9 cellular contexts compared by ENCODE assay signal in the genomic region with DNA sequence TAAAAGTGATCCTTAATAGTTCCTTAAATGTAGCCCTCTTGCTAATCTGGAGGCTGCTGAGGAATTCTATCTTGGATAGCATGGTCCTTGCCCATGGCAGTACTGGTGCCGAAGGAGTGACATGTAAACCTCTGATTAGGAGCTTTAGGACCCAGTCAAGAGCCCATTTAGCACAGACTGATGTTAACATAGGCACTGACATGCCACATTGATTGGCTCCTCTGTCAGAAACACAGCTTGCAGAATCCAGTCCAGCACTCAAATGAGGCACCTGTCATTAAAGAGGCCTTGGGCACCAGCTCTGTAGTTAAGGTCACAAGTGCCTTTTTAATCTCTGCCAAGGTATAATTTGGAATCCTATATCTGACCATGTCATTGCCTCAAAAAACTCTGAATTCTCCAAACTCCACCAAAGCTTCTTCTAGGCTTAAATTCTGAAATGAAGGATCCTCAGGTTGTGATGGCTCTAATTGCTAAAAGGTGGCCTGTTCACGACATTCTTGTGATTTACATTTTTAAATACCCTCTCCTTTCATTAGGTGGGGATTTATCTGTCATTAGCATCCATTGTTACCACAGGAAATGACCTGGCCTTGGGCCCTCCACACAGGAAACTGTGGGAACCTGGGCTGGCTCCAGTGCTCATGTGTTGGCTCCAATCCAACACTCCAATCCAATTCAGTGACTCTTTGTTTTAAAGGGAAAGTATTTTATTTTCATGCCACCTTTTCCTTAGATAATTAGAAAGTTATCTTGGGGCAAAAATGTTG. TPM values are rescaled to one million over a fixed set of nuclear protein-coding genes. Genes with fewer than 3 reads are reported as not detected.
DNase-seq lines count a peak whose midpoint lies in the region; ATAC-seq and TF ChIP-seq lines count a peak whose summit lies in the region.
"Had no signal": no experiment of that assay in that cellular context is flagged by ENCODE, and none has a peak within 500 bp of the region (broad histone marks: within the 10 kb centered on the region; RNA-seq: fewer than 3 reads in every experiment).

No MANE protein-coding gene starts in this region.

- intact Hi-C loops in prostate gland (cut with DNase I), result no loop called here

- peak in 1 of 2 donors; percentile 9 for TF ChIP-seq RAD21 in liver (IDR thresholded peaks at IDR 0.05)

- H3K27me3 ChIP-seq in liver (ENCODE audit: control insufficient read depth in 4 of 4, insufficient read depth in 4 of 4, low read length in 3 of 4), result no peaks in the 10 kb centered on the region
- no peaks in the 10 kb centered on the region for H3K27me3 ChIP-seq in prostate gland (replicated peaks; ENCODE audit: insufficient read depth)

- H3K9me3 ChIP-seq in liver (ENCODE audit: control insufficient read depth in 4 of 4, low read length in 3 of 4) (no peaks in the 10 kb centered on the region), prostate gland (no peaks in the 10 kb centered on the region)

- TF ChIP-seq POLR2A in prostate gland (IDR thresholded peaks at IDR 0.05), result no peak

- H3K36me3 ChIP-seq in liver (ENCODE audit: control insufficient read depth in 4 of 4, insufficient read depth in 3 of 4, low read depth in 1 of 4, low read length in 3 of 4) (no peaks in the 10 kb centered on the region), prostate gland (no peaks in the 10 kb centered on the region)

- WGBS in liver, result 67% methylated on average over 2 of the region's 2 CpGs
- WGBS in prostate gland, result 51% methylated on average over 2 of the region's 2 CpGs

- no peak for ATAC-seq in GM21529 (IDR thresholded peaks at IDR 0.05; ENCODE audit: unreplicated experiment)
- ATAC-seq: activated CD8-positive, alpha-beta T cell treated with anti-CD3 and anti-CD28 coated beads, Interleukin-2, amount 10 ng/mL, durations not matched to agents 7 days and 5 days had no signal

- H3K9ac ChIP-seq in liver (ENCODE audit: low read depth in 1 of 2, low read length in 2 of 2), result no peak overlapping the region

- H3K27ac ChIP-seq in liver (ENCODE audit: low read depth in 1 of 2, low read length in 2 of 2) (no peak overlapping the region), prostate gland (no peak overlapping the region)

- H3K4me3 ChIP-seq in liver (ENCODE audit: low read depth in 1 of 3, low read length in 3 of 3), result no peak overlapping the region
- H3K4me3 ChIP-seq in prostate gland, result no peak overlapping the region

- DNase-seq in EL (peak; percentile 78), NCI-H1436 (lab: John Stamatoyannopoulos, UW) (peak; percentile 47), amniotic epithelial cell (ENCODE audit: low read depth) (peak; percentile 57), prostate gland (ENCODE audit: low spot score) (no peak), GM19238 (ENCODE audit: insufficient read length, low spot score) (no peak)
- no peak for DNase-seq in stimulated activated CD4-positive, alpha-beta T cell treated with anti-CD3 and anti-CD28 coated beads, Interleukin-4, amount 100 ng/mL, for 24 hours
- DNase-seq: activated CD8-positive, alpha-beta T cell treated with anti-CD3 and anti-CD28 coated beads, Interleukin-2, amount 10 ng/mL, durations not matched to agents 7 days and 5 days had no signal

- TF ChIP-seq CTCF in liver (IDR thresholded peaks at IDR 0.05; ENCODE audit: low read depth, low read length, missing input control), result no peak
- TF ChIP-seq CTCF in prostate gland (IDR thresholded peaks at IDR 0.05), result no peak

- H3K4me1 ChIP-seq in liver (ENCODE audit: control insufficient read depth in 4 of 4, insufficient read depth in 4 of 4, low read length in 3 of 4) (no peaks in the 10 kb centered on the region), prostate gland (replicated peaks) (no peaks in the 10 kb centered on the region)

TF ChIP-seq in liver, 16 proteins besides CTCF, POLR2A, EP300 and RAD21:
- TF ChIP-seq NR2F2 (IDR thresholded peaks at IDR 0.05) (peak; percentile 55), YY1 (IDR thresholded peaks at IDR 0.05) (no peak), GABPA (IDR thresholded peaks at IDR 0.05 in 1 of 2, conservative IDR thresholded peaks at IDR 0.05 in 1 of 2) (peak in 1 of 2 donors; percentile 55)

RNA-seq across cellular contexts. Expression of gene RNF7, which starts 57.3 kb away (rescaled TPM):
- total RNA-seq in liver (10 to 100 TPM; 11.7 to 20.7 TPM), prostate gland (10 to 100 TPM; 68.5 to 92.4 TPM)
- 10 to 100 TPM; 37.2 to 71.6 TPM for polyA plus RNA-seq in liver

Comparison
In these comparisons a context has a peak if more than half of its experiments do, and no peak if none do; other contexts are left out.
1. DNase-seq: peak in EL (single experiment), NCI-H1436 (single experiment) and amniotic epithelial cell (single experiment); none in prostate gland (single experiment), GM19238 (single experiment) and stimulated activated CD4-positive, alpha-beta T cell treated with anti-CD3 and anti-CD28 coated beads, Interleukin-4, amount 100 ng/mL, for 24 hours (single experiment).